16 cellular contexts compared by ENCODE assay signal in the genomic region with DNA sequence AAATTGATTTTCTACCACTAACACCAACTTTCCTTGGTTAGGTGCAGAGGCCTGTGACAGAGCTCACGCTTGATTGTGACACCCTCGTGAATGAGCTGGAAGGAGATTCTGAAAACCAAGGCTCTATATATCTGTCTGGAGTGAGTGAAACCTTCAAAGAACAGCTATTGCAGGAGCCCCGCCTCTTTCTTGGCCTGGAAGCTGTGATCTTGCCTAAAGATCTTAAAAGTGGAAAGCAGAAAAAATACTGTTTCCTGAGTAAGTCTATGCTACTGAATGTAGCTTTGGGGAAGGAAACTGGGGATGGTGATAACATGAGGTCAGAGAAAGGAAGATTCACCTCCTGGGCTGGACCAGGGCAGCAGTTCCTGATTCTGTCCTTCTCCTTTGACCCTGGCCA. TPM values are rescaled to one million over a fixed set of nuclear protein-coding genes. Genes with fewer than 3 reads are reported as not detected.
DNase-seq lines count a peak whose midpoint lies in the region; ATAC-seq lines count a peak whose summit lies in the region.
"Had no signal": no experiment of that assay in that cellular context is flagged by ENCODE, and none has a peak within 500 bp of the region (broad histone marks: within the 10 kb centered on the region; RNA-seq: fewer than 3 reads in every experiment).

No MANE protein-coding gene starts in this region.

- intact Hi-C loops in activated naive CD4-positive, alpha-beta T cell treated with anti-CD3 and anti-CD28 coated beads for 36 hours (cut with micrococcal nuclease): loop anchor here (5.0 to 10.0 kb wide), 2 partner anchors 37 to 310 kb away; a partner anchor contains a TSS

- H3K36me3 Mint-ChIP-seq in activated naive CD4-positive, alpha-beta T cell treated with anti-CD3 and anti-CD28 coated beads for 36 hours (ENCODE audit: low read depth): peaks cover 20% of the 10 kb centered on the region
- H3K36me3 Mint-ChIP-seq in activated naive CD8-positive, alpha-beta T cell treated with anti-CD3 and anti-CD28 coated beads, Interleukin-2, amount 50 U/mL, for 24 hours (ENCODE audit: low read depth): peaks cover 17% of the 10 kb centered on the region
- H3K36me3 Mint-ChIP-seq in stimulated activated effector memory CD8-positive, alpha-beta T cell treated with anti-CD3 and anti-CD28 coated beads, Interleukin-12 subunit alpha, Interleukin-12 subunit beta, amount 100 ng/mL, for 72 hours: no peaks in the 10 kb centered on the region

- CTCF ChIA-PET in activated naive CD4-positive, alpha-beta T cell treated with anti-CD3 and anti-CD28 coated beads for 36 hours (lab: Charles Lee): interaction anchor here (1.1 kb wide), 1 partner anchor 239 kb away, joined by 3 read pairs; no protein-coding TSS in a partner anchor

- peak; percentile 65 for ATAC-seq in activated naive CD8-positive, alpha-beta T cell treated with anti-CD3 and anti-CD28 coated beads, Interleukin-2, amount 50 U/mL, for 24 hours
- peak; percentile 43 for ATAC-seq in stimulated activated effector memory CD8-positive, alpha-beta T cell treated with anti-CD3 and anti-CD28 coated beads, Interleukin-12 subunit alpha, Interleukin-12 subunit beta, amount 100 ng/mL, for 72 hours
- ATAC-seq in GM18858 (IDR thresholded peaks at IDR 0.05; ENCODE audit: unreplicated experiment) (no peak), GM19455 (IDR thresholded peaks at IDR 0.05; ENCODE audit: unreplicated experiment) (no peak)
- ATAC-seq: foreskin keratinocyte had no signal

- no peaks in the 10 kb centered on the region for H3K27me3 Mint-ChIP-seq in activated naive CD4-positive, alpha-beta T cell treated with anti-CD3 and anti-CD28 coated beads for 36 hours (ENCODE audit: low read depth)
- no peaks in the 10 kb centered on the region for H3K27me3 Mint-ChIP-seq in activated naive CD8-positive, alpha-beta T cell treated with anti-CD3 and anti-CD28 coated beads, Interleukin-2, amount 50 U/mL, for 24 hours

- no peak overlapping the region for H3K4me3 Mint-ChIP-seq in activated naive CD4-positive, alpha-beta T cell treated with anti-CD3 and anti-CD28 coated beads for 36 hours
- no peak overlapping the region for H3K4me3 Mint-ChIP-seq in activated naive CD8-positive, alpha-beta T cell treated with anti-CD3 and anti-CD28 coated beads, Interleukin-2, amount 50 U/mL, for 24 hours
- no peak overlapping the region for H3K4me3 Mint-ChIP-seq in stimulated activated effector memory CD8-positive, alpha-beta T cell treated with anti-CD3 and anti-CD28 coated beads, Interleukin-12 subunit alpha, Interleukin-12 subunit beta, amount 100 ng/mL, for 72 hours

- peaks cover 21% of the 10 kb centered on the region for H3K4me1 Mint-ChIP-seq in activated naive CD4-positive, alpha-beta T cell treated with anti-CD3 and anti-CD28 coated beads for 36 hours (ENCODE audit: low read depth)
- peaks cover 20% of the 10 kb centered on the region for H3K4me1 Mint-ChIP-seq in activated naive CD8-positive, alpha-beta T cell treated with anti-CD3 and anti-CD28 coated beads, Interleukin-2, amount 50 U/mL, for 24 hours
- peaks cover 18% of the 10 kb centered on the region for H3K4me1 Mint-ChIP-seq in stimulated activated effector memory CD8-positive, alpha-beta T cell treated with anti-CD3 and anti-CD28 coated beads, Interleukin-12 subunit alpha, Interleukin-12 subunit beta, amount 100 ng/mL, for 72 hours

- DNase-seq in activated naive CD4-positive, alpha-beta T cell treated with anti-CD3 and anti-CD28 coated beads for 36 hours: peak; percentile 46
- DNase-seq in activated naive CD4-positive, alpha-beta T cell treated with anti-CD3 and anti-CD28 coated beads, Interleukin-2, amount 50 U/mL, for 16 hours: no peak
- DNase-seq in T follicular helper cell (ENCODE audit: low read depth): peak; percentile 7
- DNase-seq in activated naive CD8-positive, alpha-beta T cell treated with anti-CD3 and anti-CD28 coated beads, Interleukin-2, amount 50 U/mL, for 24 hours: no peak
- no peak for DNase-seq in stimulated activated effector memory CD8-positive, alpha-beta T cell treated with anti-CD3 and anti-CD28 coated beads, Interleukin-12 subunit alpha, Interleukin-12 subunit beta, amount 100 ng/mL, for 72 hours (ENCODE audit: low spot score in 2 of 2)
- DNase-seq in DMS53 treated with DMSO at 0.1 percent for 48 hours (lab: John Stamatoyannopoulos, UW; ENCODE audit: unreplicated experiment): no peak
- DNase-seq: activated CD8-positive, alpha-beta memory T cell treated with anti-CD3 and anti-CD28 coated beads, Interleukin-2, amount 50 U/mL, for 48 hours; DMS79; effector CD4-positive, alpha-beta T cell; foreskin keratinocyte; midbrain; NCI-H1105; NCI-H345; upper lobe of left lung had no signal

- H3K9me3 Mint-ChIP-seq in activated naive CD4-positive, alpha-beta T cell treated with anti-CD3 and anti-CD28 coated beads for 36 hours: no peaks in the 10 kb centered on the region
- no peaks in the 10 kb centered on the region for H3K9me3 Mint-ChIP-seq in activated naive CD8-positive, alpha-beta T cell treated with anti-CD3 and anti-CD28 coated beads, Interleukin-2, amount 50 U/mL, for 24 hours
- no peaks in the 10 kb centered on the region for H3K9me3 Mint-ChIP-seq in stimulated activated effector memory CD8-positive, alpha-beta T cell treated with anti-CD3 and anti-CD28 coated beads, Interleukin-12 subunit alpha, Interleukin-12 subunit beta, amount 100 ng/mL, for 72 hours

- H3K27ac Mint-ChIP-seq in activated naive CD4-positive, alpha-beta T cell treated with anti-CD3 and anti-CD28 coated beads for 36 hours: peak overlapping the region; percentile 9
- peak overlapping the region; percentile 53 for H3K27ac Mint-ChIP-seq in activated naive CD8-positive, alpha-beta T cell treated with anti-CD3 and anti-CD28 coated beads, Interleukin-2, amount 50 U/mL, for 24 hours
- H3K27ac Mint-ChIP-seq in stimulated activated effector memory CD8-positive, alpha-beta T cell treated with anti-CD3 and anti-CD28 coated beads, Interleukin-12 subunit alpha, Interleukin-12 subunit beta, amount 100 ng/mL, for 72 hours: peak overlapping the region; percentile 82

RNA-seq across cellular contexts. Expression of a gene that starts 38.3 kb away (rescaled TPM):
- total RNA-seq in activated naive CD4-positive, alpha-beta T cell treated with anti-CD3 and anti-CD28 coated beads for 36 hours: 10 to 100 TPM; 26.4 to 27.8 TPM

RNA-seq across cellular contexts. Expression of a gene that starts 38.3 kb away (rescaled TPM):
- 10 to 100 TPM; 18.4 to 19.6 TPM for total RNA-seq in activated naive CD4-positive, alpha-beta T cell treated with anti-CD3 and anti-CD28 coated beads for 36 hours

RNA-seq across cellular contexts. Expression of a gene that starts 55.6 kb away (rescaled TPM):
- 1 to 10 TPM; 3.0 to 3.4 TPM for total RNA-seq in activated naive CD4-positive, alpha-beta T cell treated with anti-CD3 and anti-CD28 coated beads for 36 hours

RNA-seq across cellular contexts. Expression of a gene that starts 56.0 kb away (rescaled TPM):
- total RNA-seq in activated naive CD4-positive, alpha-beta T cell treated with anti-CD3 and anti-CD28 coated beads for 36 hours: 10 to 100 TPM; 20.4 to 20.8 TPM

Comparison
In these comparisons a context has a peak if more than half of its experiments do, and no peak if none do; other contexts are left out.
1. DNase-seq: peak in activated naive CD4-positive, alpha-beta T cell treated with anti-CD3 and anti-CD28 coated beads for 36 hours (single experiment) and T follicular helper cell (single experiment); none in activated naive CD4-positive, alpha-beta T cell treated with anti-CD3 and anti-CD28 coated beads, Interleukin-2, amount 50 U/mL, for 16 hours (single experiment), activated naive CD8-positive, alpha-beta T cell treated with anti-CD3 and anti-CD28 coated beads, Interleukin-2, amount 50 U/mL, for 24 hours (single experiment), stimulated activated effector memory CD8-positive, alpha-beta T cell treated with anti-CD3 and anti-CD28 coated beads, Interleukin-12 subunit alpha, Interleukin-12 subunit beta, amount 100 ng/mL, for 72 hours (0 of 2) and DMS53 treated with DMSO at 0.1 percent for 48 hours (single experiment).
2. H3K27ac Mint-ChIP-seq: peak in every context shown above with its lines; median percentile 82 in stimulated activated effector memory CD8-positive, alpha-beta T cell treated with anti-CD3 and anti-CD28 coated beads, Interleukin-12 subunit alpha, Interleukin-12 subunit beta, amount 100 ng/mL, for 72 hours; 53 in activated naive CD8-positive, alpha-beta T cell treated with anti-CD3 and anti-CD28 coated beads, Interleukin-2, amount 50 U/mL, for 24 hours; 9 in activated naive CD4-positive, alpha-beta T cell treated with anti-CD3 and anti-CD28 coated beads for 36 hours.
3. ATAC-seq: peak in activated naive CD8-positive, alpha-beta T cell treated with anti-CD3 and anti-CD28 coated beads, Interleukin-2, amount 50 U/mL, for 24 hours (single experiment) and stimulated activated effector memory CD8-positive, alpha-beta T cell treated with anti-CD3 and anti-CD28 coated beads, Interleukin-12 subunit alpha, Interleukin-12 subunit beta, amount 100 ng/mL, for 72 hours (single experiment); none in GM18858 (single experiment) and GM19455 (single experiment).